ENCODE assay signal across 1 cellular context in the genomic region with DNA sequence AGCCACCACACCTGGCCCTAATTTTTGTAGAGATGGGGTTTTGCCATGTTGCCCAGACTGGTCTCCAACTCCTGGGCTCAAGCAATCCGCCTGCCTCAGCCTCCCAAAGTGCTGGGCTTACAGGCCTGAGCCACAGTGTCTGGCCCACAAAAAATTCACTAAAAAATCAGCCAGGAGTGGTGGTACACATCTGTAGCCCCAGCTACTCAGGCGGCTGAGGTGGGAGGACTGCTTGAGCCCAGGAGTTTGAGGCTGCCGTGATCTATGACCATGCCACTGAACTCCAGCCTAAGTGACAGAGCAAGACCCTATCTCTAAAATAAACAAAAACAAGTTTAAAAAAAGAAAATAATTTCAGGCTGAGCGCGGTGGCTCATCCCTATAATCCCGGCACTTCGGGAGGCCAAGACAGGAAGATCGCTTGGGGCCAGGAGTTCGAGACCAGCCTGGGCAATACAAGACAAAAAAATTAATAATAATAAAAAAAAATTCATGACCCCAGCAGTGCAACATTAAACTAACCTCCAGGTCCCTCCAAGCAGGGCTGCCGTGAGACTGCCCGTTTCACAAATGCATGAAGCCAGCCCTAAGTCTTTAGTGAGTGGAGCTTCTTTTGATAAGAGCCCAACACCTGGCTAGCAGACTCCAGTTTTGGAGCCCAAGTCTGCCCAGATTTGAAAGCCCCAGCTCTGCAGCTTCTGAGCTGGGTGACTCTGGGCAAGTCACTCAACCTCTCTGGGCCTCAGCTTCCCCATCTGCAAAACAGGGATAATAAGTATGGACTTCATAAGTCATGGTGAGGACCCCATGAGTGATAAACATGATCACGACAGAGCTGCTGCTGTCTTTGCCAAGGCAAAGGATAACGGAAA.
TF ChIP-seq lines count a peak whose summit lies in the region.

No MANE protein-coding gene starts in this region.

TF ChIP-seq in GM12878, 131 proteins besides CTCF, POLR2A, EP300 and RAD21:
- TF ChIP-seq WRNIP1 (IDR thresholded peaks at IDR 0.05; ENCODE audit: borderline replicate concordance, low read depth, low read length) (0 out of 2 replicates have a peak, but pooled peaks have one; percentile 20), ZNF217 (IDR thresholded peaks at IDR 0.05) (peak; percentile 60; the same call in 1 of the 2 replicates), NFXL1 (IDR thresholded peaks at IDR 0.05; ENCODE audit: borderline replicate concordance) (peak; percentile 83), RAD51 (IDR thresholded peaks at IDR 0.05) (no peak), SMARCA5 (IDR thresholded peaks at IDR 0.05) (peak; percentile 62), TCF3 (IDR thresholded peaks at IDR 0.05; ENCODE audit: borderline replicate concordance, insufficient read depth, low read depth, low read length) (no peak), MYB (IDR thresholded peaks at IDR 0.05; ENCODE audit: borderline replicate concordance, low read depth, low read length) (no peak)
